In genomic region chr14:75650253-75651058, GRCh38 we compare ENCODE assay signal across 1 cellular context.
TF ChIP-seq lines count a peak whose summit lies in the region.

No MANE protein-coding gene starts in this region.

TF ChIP-seq in HepG2, 621 proteins besides CTCF, POLR2A, EP300 and RAD21 (continued from another document and continues in another):
- TF ChIP-seq PAXIP1 (CRISPR knock-in tag; conservative IDR thresholded peaks at IDR 0.05): peak; percentile 74
- peak; percentile 25; the same call in 1 of the 2 replicates for TF ChIP-seq SP2 (CRISPR knock-in tag; IDR thresholded peaks at IDR 0.05)
- peak; percentile 75; the same call in 1 of the 2 replicates for TF ChIP-seq HNF4G (IDR thresholded peaks at IDR 0.05; ENCODE audit: borderline replicate concordance, low read depth, low read length)
- 0 out of 2 replicates have a peak, but pooled peaks have one; percentile 9 for TF ChIP-seq HNF4G (CRISPR knock-in tag; IDR thresholded peaks at IDR 0.05; ENCODE audit: borderline replicate concordance, low read depth)
- TF ChIP-seq ZSCAN5A (CRISPR knock-in tag; IDR thresholded peaks at IDR 0.05; ENCODE audit: borderline replicate concordance): 0 out of 2 replicates have a peak, but pooled peaks have one; percentile 59
- no peak for TF ChIP-seq ZMYM3 (CRISPR knock-in tag; IDR thresholded peaks at IDR 0.05)
- TF ChIP-seq GABPB1 (CRISPR knock-in tag; IDR thresholded peaks at IDR 0.05): no peak
- TF ChIP-seq ZBTB25 (CRISPR knock-in tag; IDR thresholded peaks at IDR 0.05): 0 out of 2 replicates have a peak, but pooled peaks have one; percentile 74
- TF ChIP-seq ZGPAT (CRISPR knock-in tag; IDR thresholded peaks at IDR 0.05): peak; percentile 29; the same call in 1 of the 2 replicates
- peak; percentile 27; the same call in 1 of the 2 replicates for TF ChIP-seq CEBPG (CRISPR knock-in tag; IDR thresholded peaks at IDR 0.05)
- peak; percentile 47; the same call in 1 of the 2 replicates for TF ChIP-seq TBX2 (CRISPR knock-in tag; IDR thresholded peaks at IDR 0.05; ENCODE audit: borderline replicate concordance)
- TF ChIP-seq TCF7 (IDR thresholded peaks at IDR 0.05; ENCODE audit: low read depth): peak; percentile 40
- no peak for TF ChIP-seq NONO (IDR thresholded peaks at IDR 0.05)
- 0 out of 2 replicates have a peak, but pooled peaks have one; percentile 25 for TF ChIP-seq NONO (CRISPR knock-in tag; conservative IDR thresholded peaks at IDR 0.05)
- 0 out of 2 replicates have a peak, but pooled peaks have one; percentile 14 for TF ChIP-seq SMC3 (IDR thresholded peaks at IDR 0.05; ENCODE audit: low read length)
- peak; percentile 53; the same call in 1 of the 2 replicates for TF ChIP-seq NFIC (IDR thresholded peaks at IDR 0.05; ENCODE audit: low read length)
- TF ChIP-seq ONECUT2 (CRISPR knock-in tag; IDR thresholded peaks at IDR 0.05): no peak
- TF ChIP-seq MAX (IDR thresholded peaks at IDR 0.05): peak; percentile 44; the same call in 1 of the 2 replicates
- peak; percentile 96 for TF ChIP-seq TFAP4 (IDR thresholded peaks at IDR 0.05; ENCODE audit: borderline replicate concordance, low read depth)
- TF ChIP-seq ZBTB20 (CRISPR knock-in tag; IDR thresholded peaks at IDR 0.05; ENCODE audit: borderline replicate concordance, low read depth): peak; percentile 27; the same call in 1 of the 2 replicates
- peak; percentile 21; the same call in 1 of the 2 replicates for TF ChIP-seq RARA (CRISPR knock-in tag; IDR thresholded peaks at IDR 0.05)
- 0 out of 2 replicates have a peak, but pooled peaks have one; percentile 21 for TF ChIP-seq ATF1 (CRISPR knock-in tag; IDR thresholded peaks at IDR 0.05)
- no peak for TF ChIP-seq ZNF629 (CRISPR knock-in tag; conservative IDR thresholded peaks at IDR 0.05)
- TF ChIP-seq ZNF263 (CRISPR knock-in tag; IDR thresholded peaks at IDR 0.05): peak; percentile 26; the same call in 1 of the 2 replicates
- TF ChIP-seq GATAD1 (CRISPR knock-in tag; IDR thresholded peaks at IDR 0.05): 0 out of 2 replicates have a peak, but pooled peaks have one; percentile 9
- TF ChIP-seq MNT (IDR thresholded peaks at IDR 0.05): no peak
- no peak for TF ChIP-seq BATF2 (CRISPR knock-in tag; IDR thresholded peaks at IDR 0.05)
- no peak for TF ChIP-seq TEAD2 (CRISPR knock-in tag; IDR thresholded peaks at IDR 0.05)
- TF ChIP-seq HDAC1 (CRISPR knock-in tag; IDR thresholded peaks at IDR 0.05): peak; percentile 56; the same call in 1 of the 2 replicates
- peak; percentile 32; the same call in 1 of the 2 replicates for TF ChIP-seq NR2F6 (IDR thresholded peaks at IDR 0.05)
- peak; percentile 49 for TF ChIP-seq NR2F6 (CRISPR knock-in tag; IDR thresholded peaks at IDR 0.05)
- peak; percentile 49; the same call in 1 of the 2 replicates for TF ChIP-seq KDM5A (IDR thresholded peaks at IDR 0.05; ENCODE audit: borderline replicate concordance, low read length)
- TF ChIP-seq RERE (CRISPR knock-in tag; IDR thresholded peaks at IDR 0.05; ENCODE audit: low read depth): no peak
- peak; percentile 40; the same call in 1 of the 2 replicates for TF ChIP-seq SATB2 (CRISPR knock-in tag; IDR thresholded peaks at IDR 0.05)
- TF ChIP-seq ARNTL (CRISPR knock-in tag; IDR thresholded peaks at IDR 0.05): peak; percentile 26; the same call in 1 of the 2 replicates
- TF ChIP-seq NKX3-1 (CRISPR knock-in tag; IDR thresholded peaks at IDR 0.05): peak; percentile 66; the same call in 1 of the 2 replicates
- TF ChIP-seq ZBTB39 (CRISPR knock-in tag; IDR thresholded peaks at IDR 0.05): no peak
- 0 out of 2 replicates have a peak, but pooled peaks have one; percentile 42 for TF ChIP-seq ZNF784 (CRISPR knock-in tag; IDR thresholded peaks at IDR 0.05; ENCODE audit: borderline replicate concordance)
